8 cellular contexts compared by ENCODE assay signal in the genomic region with DNA sequence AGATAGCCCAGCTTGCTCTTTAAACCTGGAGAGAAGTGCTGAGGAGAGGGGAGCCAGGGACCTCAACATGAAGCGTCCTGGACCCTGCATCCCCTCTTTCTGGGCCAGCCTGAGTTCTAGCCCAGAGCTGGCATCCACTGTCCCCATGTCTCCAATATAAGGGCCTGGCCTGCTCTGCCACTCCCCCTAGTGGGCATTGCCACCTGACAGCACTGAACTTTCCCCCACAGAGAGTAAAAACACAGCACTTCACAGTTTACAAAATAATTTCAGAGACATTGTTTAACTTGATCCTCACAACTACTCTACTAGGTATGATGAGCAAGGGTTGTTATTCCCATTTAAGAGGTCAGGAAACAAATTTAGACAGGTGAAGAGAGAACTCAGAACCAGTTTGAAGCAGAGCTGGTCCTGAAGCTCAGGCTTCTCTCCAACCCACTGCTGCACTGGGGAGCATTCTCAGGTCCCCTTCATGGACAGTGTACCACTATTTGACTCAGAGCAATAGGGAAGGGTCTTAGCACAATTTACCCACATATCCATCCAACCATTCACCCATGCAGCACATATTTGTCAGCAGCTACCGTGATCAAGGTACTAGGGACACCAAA.
DNase-seq lines count a peak whose midpoint lies in the region; TF ChIP-seq lines count a peak whose summit lies in the region.

No MANE protein-coding gene starts in this region.

- H3K4me3 Mint-ChIP-seq in progenitor cell of endocrine pancreas (ENCODE audit: low read depth): no peak overlapping the region

- H3K9me3 Mint-ChIP-seq in progenitor cell of endocrine pancreas (ENCODE audit: low read depth): no peaks in the 10 kb centered on the region

- no peak for TF ChIP-seq POLR2A in uterus (IDR thresholded peaks at IDR 0.05)

- DNase-seq in Ammon's horn (ENCODE audit: low spot score): peak; percentile 54
- DNase-seq in GM13977 (ENCODE audit: low spot score): peak; percentile 65
- DNase-seq in HK-2 (ENCODE audit: unreplicated experiment): peak; percentile 22
- peak; percentile 49 to 59 for DNase-seq in SHP77 (lab: John Stamatoyannopoulos, UW)
- DNase-seq in fibroblast of villous mesenchyme (ENCODE audit: low read depth): no peak
- peak; percentile 36 for DNase-seq in progenitor cell of endocrine pancreas (ENCODE audit: low spot score, unreplicated experiment)
- no peak for DNase-seq in KG1 (lab: John Stamatoyannopoulos, UW)
- no peak for DNase-seq in uterus

- intact Hi-C loops in uterus (cut with DNase I; ENCODE audit: low total_unique reads): no loop called here

- no peaks in the 10 kb centered on the region for H3K9me3 ChIP-seq in uterus

- no peak overlapping the region for H3K27ac Mint-ChIP-seq in progenitor cell of endocrine pancreas

- H3K27me3 Mint-ChIP-seq in progenitor cell of endocrine pancreas: peaks cover 7% of the 10 kb centered on the region

- TF ChIP-seq CTCF in GM13977 (IDR thresholded peaks at IDR 0.05; ENCODE audit: extremely low read depth, insufficient read depth, missing control alignments) (peak; percentile 81), fibroblast of villous mesenchyme (IDR thresholded peaks at IDR 0.05; ENCODE audit: insufficient read depth, low read depth, low read length) (peak; percentile 46), progenitor cell of endocrine pancreas (IDR thresholded peaks at IDR 0.05; ENCODE audit: unreplicated experiment) (peak; percentile 76), uterus (IDR thresholded peaks at IDR 0.05) (peak in 1 of 4 experiments; percentile 14)

- no peaks in the 10 kb centered on the region for H3K4me1 ChIP-seq in uterus

- H3K27ac ChIP-seq in uterus: no peak overlapping the region

- no peak overlapping the region for H3K4me3 ChIP-seq in fibroblast of villous mesenchyme (ENCODE audit: low read depth, low read length)
- no peak overlapping the region for H3K4me3 ChIP-seq in uterus

- H3K36me3 Mint-ChIP-seq in progenitor cell of endocrine pancreas (ENCODE audit: insufficient read depth): no peaks in the 10 kb centered on the region

- no peaks in the 10 kb centered on the region for H3K36me3 ChIP-seq in uterus

- H3K4me1 Mint-ChIP-seq in progenitor cell of endocrine pancreas (ENCODE audit: low read depth): peaks cover 5% of the 10 kb centered on the region

- in situ Hi-C loops in GM13977 (cut with MboI; ENCODE audit: low pct_unique_long_range_greater_than_20kb, low sequenced_read_pairs, unreplicated experiment): no loop called here

- no peaks in the 10 kb centered on the region for H3K27me3 ChIP-seq in uterus

Comparison
In these comparisons a context has a peak if more than half of its experiments do, and no peak if none do; other contexts are left out.
1. DNase-seq: peak in Ammon's horn (single experiment), GM13977 (single experiment), HK-2 (single experiment), SHP77 (2 of 2) and progenitor cell of endocrine pancreas (single experiment); none in fibroblast of villous mesenchyme (single experiment), KG1 (single experiment) and uterus (0 of 2).